Comparison of ENCODE assay signal across 8 cellular contexts in genomic region chr9:135864447-135865049, GRCh38. TPM values are rescaled to one million over a fixed set of nuclear protein-coding genes. Genes with fewer than 3 reads are reported as not detected.
DNase-seq lines count a peak whose midpoint lies in the region.

No MANE protein-coding gene starts in this region.

- DNase-seq in NCI-H526 (lab: John Stamatoyannopoulos, UW), result peak; percentile 2 to 53
- DNase-seq in NCI-H526 treated with DMSO at 0.1 percent for 48 hours (lab: John Stamatoyannopoulos, UW), result no peak
- peak; percentile 41 for DNase-seq in NCI-H460 (ENCODE audit: extremely low read depth, low read depth)
- peak; percentile 44 to 53 for DNase-seq in activated CD8-positive, alpha-beta memory T cell treated with anti-CD3 and anti-CD28 coated beads for 4 hours (ENCODE audit: low read depth in 2 of 2)
- peak; percentile 68 for DNase-seq in epidermal melanocyte (ENCODE audit: insufficient read length, low spot score)
- peak; percentile 66 for DNase-seq in myocyte (ENCODE audit: low read depth)
- DNase-seq in stimulated activated CD8-positive, alpha-beta memory T cell treated with anti-CD3 and anti-CD28 coated beads, Interleukin-7, amount 100 ng/mL, for 48 hours (ENCODE audit: extremely low read depth in 1 of 2, low read depth in 1 of 2), result peak; percentile 9 to 35
- no peak for DNase-seq in mesenteric fat pad (ENCODE audit: low spot score)

RNA-seq across cellular contexts. Expression of gene CAMSAP1, which starts 42.8 kb away (rescaled TPM):
- total RNA-seq in NCI-H460 (2014; rRNA removed; shearing (Covaris generic)), result 21.0 and 24.2 TPM in 2 replicates
- 8.5 and 19.0 TPM in 2 replicates for polyA plus RNA-seq in NCI-H460 (2014; cell fraction: nucleus; rRNA removed)
- 45.8 and 57.8 TPM in 2 replicates for total RNA-seq in myocyte
- 22.2 TPM for polyA plus RNA-seq in myocyte (2012)
- 35.3 TPM for total RNA-seq in mesenteric fat pad

Comparison
In these comparisons a context has a peak if more than half of its experiments do, and no peak if none do; other contexts are left out.
1. DNase-seq: peak in NCI-H526 (2 of 2), NCI-H460 (single experiment), activated CD8-positive, alpha-beta memory T cell treated with anti-CD3 and anti-CD28 coated beads for 4 hours (2 of 2), epidermal melanocyte (single experiment), myocyte (single experiment) and stimulated activated CD8-positive, alpha-beta memory T cell treated with anti-CD3 and anti-CD28 coated beads, Interleukin-7, amount 100 ng/mL, for 48 hours (2 of 2); none in NCI-H526 treated with DMSO at 0.1 percent for 48 hours (single experiment) and mesenteric fat pad (single experiment).